Comparison of ENCODE assay signal across 1 cellular context in genomic region chr18:10401489-10401888, GRCh38.
TF ChIP-seq lines count a peak whose summit lies in the region.

No MANE protein-coding gene starts in this region.

TF ChIP-seq in HepG2, 621 proteins besides CTCF, POLR2A, EP300 and RAD21:
- TF ChIP-seq BCL3 (CRISPR knock-in tag; IDR thresholded peaks at IDR 0.05) = no peak
